ENCODE assay signal across 1 cellular context in the genomic region with DNA sequence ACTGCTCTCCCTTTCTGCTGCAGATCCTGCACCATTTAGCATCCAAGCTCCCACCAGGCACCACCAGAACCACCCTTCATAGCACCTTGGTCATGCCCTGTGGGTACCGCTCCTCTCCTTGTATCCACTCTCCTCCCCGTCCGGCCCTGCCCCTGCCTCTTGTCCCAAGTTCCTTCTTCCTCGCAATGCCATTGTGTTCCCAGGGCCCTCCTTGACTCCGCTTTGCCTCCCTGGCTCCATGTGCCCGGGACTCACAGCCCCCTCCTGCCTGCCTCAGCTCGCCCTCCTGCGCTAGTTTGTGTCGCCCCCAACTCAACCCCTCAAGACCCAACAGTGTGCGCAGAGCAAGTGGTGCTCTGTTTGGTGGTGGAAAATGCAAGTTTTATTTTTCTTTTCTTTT.
TF ChIP-seq lines count a peak whose summit lies in the region.

No MANE protein-coding gene starts in this region.

TF ChIP-seq in K562, 482 proteins besides CTCF, POLR2A, EP300 and RAD21:
- TF ChIP-seq, protein P1, sequence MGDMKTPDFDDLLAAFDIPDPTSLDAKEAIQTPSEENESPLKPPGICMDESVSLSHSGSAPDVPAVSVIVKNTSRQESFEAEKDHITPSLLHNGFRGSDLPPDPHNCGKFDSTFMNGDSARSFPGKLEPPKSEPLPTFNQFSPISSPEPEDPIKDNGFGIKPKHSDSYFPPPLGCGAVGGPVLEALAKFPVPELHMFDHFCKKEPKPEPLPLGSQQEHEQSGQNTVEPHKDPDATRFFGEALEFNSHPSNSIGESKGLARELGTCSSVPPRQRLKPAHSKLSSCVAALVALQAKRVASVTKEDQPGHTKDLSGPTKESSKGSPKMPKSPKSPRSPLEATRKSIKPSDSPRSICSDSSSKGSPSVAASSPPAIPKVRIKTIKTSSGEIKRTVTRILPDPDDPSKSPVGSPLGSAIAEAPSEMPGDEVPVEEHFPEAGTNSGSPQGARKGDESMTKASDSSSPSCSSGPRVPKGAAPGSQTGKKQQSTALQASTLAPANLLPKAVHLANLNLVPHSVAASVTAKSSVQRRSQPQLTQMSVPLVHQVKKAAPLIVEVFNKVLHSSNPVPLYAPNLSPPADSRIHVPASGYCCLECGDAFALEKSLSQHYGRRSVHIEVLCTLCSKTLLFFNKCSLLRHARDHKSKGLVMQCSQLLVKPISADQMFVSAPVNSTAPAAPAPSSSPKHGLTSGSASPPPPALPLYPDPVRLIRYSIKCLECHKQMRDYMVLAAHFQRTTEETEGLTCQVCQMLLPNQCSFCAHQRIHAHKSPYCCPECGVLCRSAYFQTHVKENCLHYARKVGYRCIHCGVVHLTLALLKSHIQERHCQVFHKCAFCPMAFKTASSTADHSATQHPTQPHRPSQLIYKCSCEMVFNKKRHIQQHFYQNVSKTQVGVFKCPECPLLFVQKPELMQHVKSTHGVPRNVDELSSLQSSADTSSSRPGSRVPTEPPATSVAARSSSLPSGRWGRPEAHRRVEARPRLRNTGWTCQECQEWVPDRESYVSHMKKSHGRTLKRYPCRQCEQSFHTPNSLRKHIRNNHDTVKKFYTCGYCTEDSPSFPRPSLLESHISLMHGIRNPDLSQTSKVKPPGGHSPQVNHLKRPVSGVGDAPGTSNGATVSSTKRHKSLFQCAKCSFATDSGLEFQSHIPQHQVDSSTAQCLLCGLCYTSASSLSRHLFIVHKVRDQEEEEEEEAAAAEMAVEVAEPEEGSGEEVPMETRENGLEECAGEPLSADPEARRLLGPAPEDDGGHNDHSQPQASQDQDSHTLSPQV (IDR thresholded peaks at IDR 0.05): no peak
- no peak for TF ChIP-seq BRD4 (IDR thresholded peaks at IDR 0.05)
- no peak for TF ChIP-seq ELF2 (CRISPR knock-in tag; IDR thresholded peaks at IDR 0.05)
- TF ChIP-seq RBM17 (IDR thresholded peaks at IDR 0.05; ENCODE audit: borderline replicate concordance, low read depth, low read length): no peak
- TF ChIP-seq TEAD2 (tag; IDR thresholded peaks at IDR 0.05): no peak
- no peak for TF ChIP-seq ZNF431 (CRISPR knock-in tag; IDR thresholded peaks at IDR 0.05)
- TF ChIP-seq, protein P2, sequence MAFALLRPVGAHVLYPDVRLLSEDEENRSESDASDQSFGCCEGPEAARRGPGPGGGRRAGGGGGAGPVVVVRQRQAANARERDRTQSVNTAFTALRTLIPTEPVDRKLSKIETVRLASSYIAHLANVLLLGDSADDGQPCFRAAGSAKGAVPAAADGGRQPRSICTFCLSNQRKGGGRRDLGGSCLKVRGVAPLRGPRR (CRISPR knock-in tag; IDR thresholded peaks at IDR 0.05): no peak
- TF ChIP-seq ZNF224 (CRISPR knock-in tag; IDR thresholded peaks at IDR 0.05): no peak
- TF ChIP-seq, protein P3, sequence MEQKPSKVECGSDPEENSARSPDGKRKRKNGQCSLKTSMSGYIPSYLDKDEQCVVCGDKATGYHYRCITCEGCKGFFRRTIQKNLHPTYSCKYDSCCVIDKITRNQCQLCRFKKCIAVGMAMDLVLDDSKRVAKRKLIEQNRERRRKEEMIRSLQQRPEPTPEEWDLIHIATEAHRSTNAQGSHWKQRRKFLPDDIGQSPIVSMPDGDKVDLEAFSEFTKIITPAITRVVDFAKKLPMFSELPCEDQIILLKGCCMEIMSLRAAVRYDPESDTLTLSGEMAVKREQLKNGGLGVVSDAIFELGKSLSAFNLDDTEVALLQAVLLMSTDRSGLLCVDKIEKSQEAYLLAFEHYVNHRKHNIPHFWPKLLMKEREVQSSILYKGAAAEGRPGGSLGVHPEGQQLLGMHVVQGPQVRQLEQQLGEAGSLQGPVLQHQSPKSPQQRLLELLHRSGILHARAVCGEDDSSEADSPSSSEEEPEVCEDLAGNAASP (IDR thresholded peaks at IDR 0.05): no peak
- no peak for TF ChIP-seq ZKSCAN1 (IDR thresholded peaks at IDR 0.05; ENCODE audit: low read depth, low read length)
- TF ChIP-seq TRIM28 (IDR thresholded peaks at IDR 0.05): no peak
- no peak for TF ChIP-seq SETDB1 (IDR thresholded peaks at IDR 0.05; ENCODE audit: low read length)
- TF ChIP-seq ZBTB17 (CRISPR knock-in tag; IDR thresholded peaks at IDR 0.05): no peak
- no peak for TF ChIP-seq HMBOX1 (IDR thresholded peaks at IDR 0.05)
- TF ChIP-seq, protein P4, sequence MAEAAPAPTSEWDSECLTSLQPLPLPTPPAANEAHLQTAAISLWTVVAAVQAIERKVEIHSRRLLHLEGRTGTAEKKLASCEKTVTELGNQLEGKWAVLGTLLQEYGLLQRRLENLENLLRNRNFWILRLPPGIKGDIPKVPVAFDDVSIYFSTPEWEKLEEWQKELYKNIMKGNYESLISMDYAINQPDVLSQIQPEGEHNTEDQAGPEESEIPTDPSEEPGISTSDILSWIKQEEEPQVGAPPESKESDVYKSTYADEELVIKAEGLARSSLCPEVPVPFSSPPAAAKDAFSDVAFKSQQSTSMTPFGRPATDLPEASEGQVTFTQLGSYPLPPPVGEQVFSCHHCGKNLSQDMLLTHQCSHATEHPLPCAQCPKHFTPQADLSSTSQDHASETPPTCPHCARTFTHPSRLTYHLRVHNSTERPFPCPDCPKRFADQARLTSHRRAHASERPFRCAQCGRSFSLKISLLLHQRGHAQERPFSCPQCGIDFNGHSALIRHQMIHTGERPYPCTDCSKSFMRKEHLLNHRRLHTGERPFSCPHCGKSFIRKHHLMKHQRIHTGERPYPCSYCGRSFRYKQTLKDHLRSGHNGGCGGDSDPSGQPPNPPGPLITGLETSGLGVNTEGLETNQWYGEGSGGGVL (CRISPR knock-in tag; IDR thresholded peaks at IDR 0.05): no peak
- no peak for TF ChIP-seq ZNF699 (CRISPR knock-in tag; IDR thresholded peaks at IDR 0.05; ENCODE audit: insufficient replicate concordance)
TF ChIP-seq in K562: peak in this region for 0.
